ENCODE assay signal across 1 cellular context in genomic region chr1:184827600-184828368, GRCh38.
A peak's percentile ranks its signal among the peaks of the same experiment; 100 is the strongest.
TF ChIP-seq lines count a peak whose summit lies in the region.

No MANE protein-coding gene starts in this region.

TF ChIP-seq in SK-N-SH, 30 proteins besides CTCF, POLR2A, EP300 and RAD21 (continued from another document):
- peak; percentile 32; the same call in 1 of the 2 replicates for TF ChIP-seq PBX3 (IDR thresholded peaks at IDR 0.05)
- TF ChIP-seq GABPA (IDR thresholded peaks at IDR 0.05; ENCODE audit: low read depth): no peak
- no peak for TF ChIP-seq ELF1 (IDR thresholded peaks at IDR 0.05)
- TF ChIP-seq RCOR1 (IDR thresholded peaks at IDR 0.05; ENCODE audit: low read length): no peak
- TF ChIP-seq RFX5 (IDR thresholded peaks at IDR 0.05; ENCODE audit: low read length): no peak
- peak; percentile 53; the same call in 1 of the 2 replicates for TF ChIP-seq NFIC (IDR thresholded peaks at IDR 0.05; ENCODE audit: borderline replicate concordance)
- TF ChIP-seq JUND (IDR thresholded peaks at IDR 0.05): peak; percentile 88
- no peak for TF ChIP-seq EZH2phosphoT487 (IDR thresholded peaks at IDR 0.05; ENCODE audit: borderline replicate concordance, low read depth)
- no peak for TF ChIP-seq SMC3 (IDR thresholded peaks at IDR 0.05; ENCODE audit: low read depth, low read length)
- no peak for TF ChIP-seq IRF3 (IDR thresholded peaks at IDR 0.05; ENCODE audit: low read depth, low read length)
- peak; percentile 82 for TF ChIP-seq FOSL2 (IDR thresholded peaks at IDR 0.05; ENCODE audit: borderline replicate concordance, low read depth)
- no peak for TF ChIP-seq ZBTB33 (IDR thresholded peaks at IDR 0.05; ENCODE audit: borderline replicate concordance, low read depth)
- no peak for TF ChIP-seq USF1 (IDR thresholded peaks at IDR 0.05; ENCODE audit: borderline replicate concordance, low read depth)
- TF ChIP-seq MXI1 (IDR thresholded peaks at IDR 0.05; ENCODE audit: low read depth, low read length): no peak
- TF ChIP-seq MEF2A (IDR thresholded peaks at IDR 0.05; ENCODE audit: borderline replicate concordance, low read depth): peak; percentile 97
- TF ChIP-seq USF2 (IDR thresholded peaks at IDR 0.05; ENCODE audit: borderline replicate concordance, low read depth, low read length): no peak
- TF ChIP-seq GATA2 (CRISPR knock-in tag; IDR thresholded peaks at IDR 0.05): no peak
- no peak for TF ChIP-seq FOXM1 (IDR thresholded peaks at IDR 0.05; ENCODE audit: low read depth)
- TF ChIP-seq NRF1 (IDR thresholded peaks at IDR 0.05; ENCODE audit: low read depth, low read length): no peak
TF ChIP-seq in SK-N-SH: peak in this region for 10.
